In the genomic region with DNA sequence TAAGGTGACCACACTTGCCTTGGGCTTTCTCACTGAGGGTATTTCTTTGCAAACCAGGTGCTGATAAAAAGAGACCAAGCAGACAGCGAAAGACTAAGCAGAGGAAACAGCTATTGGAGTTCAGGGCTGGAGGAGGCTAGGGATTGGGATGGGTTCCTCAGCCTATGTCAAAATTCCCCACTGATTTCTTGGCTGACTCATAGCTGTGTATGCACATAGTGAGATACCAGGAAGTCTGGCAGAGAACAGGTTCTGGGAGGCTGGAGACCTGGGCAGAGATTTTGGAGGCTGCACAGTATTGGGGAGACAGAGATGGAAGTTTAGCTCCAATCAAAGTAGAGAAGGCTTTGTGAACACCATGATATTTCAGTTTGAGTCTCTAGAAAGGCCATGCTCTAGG, we compare ENCODE assay signal across 16 cellular contexts. TPM values are rescaled to one million over a fixed set of nuclear protein-coding genes. Genes with fewer than 3 reads are reported as not detected.
DNase-seq lines count a peak whose midpoint lies in the region; ATAC-seq and TF ChIP-seq lines count a peak whose summit lies in the region.
"Had no signal": no experiment of that assay in that cellular context is flagged by ENCODE, and none has a peak within 500 bp of the region (broad histone marks: within the 10 kb centered on the region; RNA-seq: fewer than 3 reads in every experiment).

No MANE protein-coding gene starts in this region.

- no peak overlapping the region for H3K18ac ChIP-seq in H9 (ENCODE audit: insufficient read length, low read depth, low read length)

- no peak overlapping the region for H3K4ac ChIP-seq in H9 (ENCODE audit: low read depth, low read length)

- H3K14ac ChIP-seq in H9 (ENCODE audit: insufficient read depth, low read length), result no peak overlapping the region

- no peak overlapping the region for H3K4me3 Mint-ChIP-seq in H9
- no peak overlapping the region for H3K4me3 Mint-ChIP-seq in activated T-helper 2 cell treated with anti-CD3 and anti-CD28 coated beads, Interferon-gamma antibody, Interleukin-2, Interleukin-4, amounts not matched to agents 10 μg/mL and 5 μg/mL and 100 μg/mL, durations not matched to agents 14 hours and 24 hours and 36 hours (ENCODE audit: low read depth)
- no peak overlapping the region for H3K4me3 Mint-ChIP-seq in activated CD8-positive, alpha-beta T cell treated with anti-CD3 and anti-CD28 coated beads, Interleukin-2, amount 10 ng/mL, durations not matched to agents 7 days and 5 days

- no peaks in the 10 kb centered on the region for H3K4me1 Mint-ChIP-seq in H9
- peaks cover 4% of the 10 kb centered on the region for H3K4me1 Mint-ChIP-seq in activated T-helper 2 cell treated with anti-CD3 and anti-CD28 coated beads, Interferon-gamma antibody, Interleukin-2, Interleukin-4, amounts not matched to agents 10 μg/mL and 5 μg/mL and 100 μg/mL, durations not matched to agents 14 hours and 24 hours and 36 hours (ENCODE audit: low read depth)
- H3K4me1 Mint-ChIP-seq in activated CD8-positive, alpha-beta T cell treated with anti-CD3 and anti-CD28 coated beads, Interleukin-2, amount 10 ng/mL, durations not matched to agents 7 days and 5 days (ENCODE audit: low read depth), result peaks cover 13% of the 10 kb centered on the region

- ATAC-seq in foreskin keratinocyte (peak; percentile 90), GM21576 (IDR thresholded peaks at IDR 0.05; ENCODE audit: unreplicated experiment) (no peak), GM18867 (IDR thresholded peaks at IDR 0.05; ENCODE audit: unreplicated experiment) (no peak), GM21447 (IDR thresholded peaks at IDR 0.05; ENCODE audit: unreplicated experiment) (no peak)
- no peak for ATAC-seq in activated CD8-positive, alpha-beta T cell treated with anti-CD3 and anti-CD28 coated beads, Interleukin-2, amount 10 ng/mL, durations not matched to agents 7 days and 5 days
- ATAC-seq: upper lobe of right lung had no signal

- no peaks in the 10 kb centered on the region for H3K9me3 Mint-ChIP-seq in H9
- H3K9me3 Mint-ChIP-seq in activated T-helper 2 cell treated with anti-CD3 and anti-CD28 coated beads, Interferon-gamma antibody, Interleukin-2, Interleukin-4, amounts not matched to agents 10 μg/mL and 5 μg/mL and 100 μg/mL, durations not matched to agents 14 hours and 24 hours and 36 hours, result no peaks in the 10 kb centered on the region
- H3K9me3 Mint-ChIP-seq in activated CD8-positive, alpha-beta T cell treated with anti-CD3 and anti-CD28 coated beads, Interleukin-2, amount 10 ng/mL, durations not matched to agents 7 days and 5 days (ENCODE audit: insufficient read depth), result no peaks in the 10 kb centered on the region

- H2BK12ac ChIP-seq in H9 (ENCODE audit: insufficient read length, low read depth, low read length), result no peak overlapping the region

- H2AFZ ChIP-seq in ACC112 (ENCODE audit: low read length, unreplicated experiment) (no peak overlapping the region), H9 (ENCODE audit: low read length) (no peak overlapping the region)

- H2BK15ac ChIP-seq in H9 (ENCODE audit: low read depth, low read length), result no peak overlapping the region

- no peak overlapping the region for H3K4me2 ChIP-seq in H9 (ENCODE audit: insufficient read depth, insufficient read length, low read length)
- H3K4me2 ChIP-seq: BLaER1 had no signal

- peaks cover 24% of the 10 kb centered on the region for H3K4me1 ChIP-seq in ACC112 (ENCODE audit: control insufficient read depth, insufficient read depth, low read length, unreplicated experiment)
- H3K4me1 ChIP-seq in H9 (ENCODE audit: insufficient read depth, low read length), result no peaks in the 10 kb centered on the region
- peaks cover 13% of the 10 kb centered on the region for H3K4me1 ChIP-seq in foreskin keratinocyte
- H3K4me1 ChIP-seq: BLaER1, upper lobe of right lung had no signal

- H3K56ac ChIP-seq in H9 (ENCODE audit: insufficient read length, low read depth, low read length), result no peak overlapping the region

- H4K8ac ChIP-seq in H9 (replicated peaks; ENCODE audit: insufficient read length, low read depth, low read length), result no peak overlapping the region

- no peak overlapping the region for H3K4me3 ChIP-seq in ACC112 (ENCODE audit: low read depth, low read length)
- H3K4me3 ChIP-seq: BLaER1, SK-N-MC, upper lobe of right lung had no signal

- H3K79me2 ChIP-seq in ACC112 (ENCODE audit: control insufficient read depth, insufficient read depth, low read length, unreplicated experiment), result no peaks in the 10 kb centered on the region
- no peaks in the 10 kb centered on the region for H3K79me2 ChIP-seq in H9 (ENCODE audit: insufficient read depth, low read length)

- no peak overlapping the region for H2BK20ac ChIP-seq in H9 (ENCODE audit: low read depth, low read length, poor library complexity, severe bottlenecking)

- H3K27me3 Mint-ChIP-seq in H9 (ENCODE audit: low read depth), result no peaks in the 10 kb centered on the region
- H3K27me3 Mint-ChIP-seq in activated T-helper 2 cell treated with anti-CD3 and anti-CD28 coated beads, Interferon-gamma antibody, Interleukin-2, Interleukin-4, amounts not matched to agents 10 μg/mL and 5 μg/mL and 100 μg/mL, durations not matched to agents 14 hours and 24 hours and 36 hours (ENCODE audit: low read depth), result no peaks in the 10 kb centered on the region
- H3K27me3 Mint-ChIP-seq in activated CD8-positive, alpha-beta T cell treated with anti-CD3 and anti-CD28 coated beads, Interleukin-2, amount 10 ng/mL, durations not matched to agents 7 days and 5 days (ENCODE audit: low read depth), result no peaks in the 10 kb centered on the region

- no peak overlapping the region for H2BK5ac ChIP-seq in H9 (ENCODE audit: insufficient read length, low read length)

- H3K79me1 ChIP-seq in H9 (ENCODE audit: insufficient read depth, low read depth, low read length, poor library complexity, severe bottlenecking), result no peaks in the 10 kb centered on the region

- H2BK120ac ChIP-seq in H9 (ENCODE audit: low read depth, low read length, poor library complexity, severe bottlenecking), result no peak overlapping the region

- H4K20me1 ChIP-seq in H9 (ENCODE audit: control insufficient read depth, insufficient read depth, insufficient read length), result no peaks in the 10 kb centered on the region

- no peaks in the 10 kb centered on the region for H3K9me3 ChIP-seq in H9 (ENCODE audit: control insufficient read depth, low read depth, low read length)
- H3K9me3 ChIP-seq: BLaER1, upper lobe of right lung had no signal

- no peak for DNase-seq in H9
- no peak for DNase-seq in activated T-helper 2 cell treated with anti-CD3 and anti-CD28 coated beads, Interferon-gamma antibody, Interleukin-2, Interleukin-4, amounts not matched to agents 10 μg/mL and 5 μg/mL and 100 μg/mL, durations not matched to agents 14 hours and 24 hours and 36 hours (ENCODE audit: low spot score)
- DNase-seq in foreskin keratinocyte, result peak in 1 of 2 donors; percentile 68
- no peak for DNase-seq in activated CD8-positive, alpha-beta T cell treated with anti-CD3 and anti-CD28 coated beads, Interleukin-2, amount 10 ng/mL, durations not matched to agents 7 days and 5 days
- DNase-seq: amygdala; DND-41; H7; islet precursor cell; stimulated activated CD8-positive, alpha-beta memory T cell treated with anti-CD3 and anti-CD28 coated beads, Interleukin-4, amount 100 ng/mL, for 48 hours; upper lobe of right lung had no signal

- H3K36me3 ChIP-seq in ACC112 (ENCODE audit: insufficient read depth, low read length), result peaks cover 29% of the 10 kb centered on the region

- no peaks in the 10 kb centered on the region for H3K27me3 ChIP-seq in ACC112 (ENCODE audit: insufficient read depth, low read length)
- no peaks in the 10 kb centered on the region for H3K27me3 ChIP-seq in H9 (ENCODE audit: insufficient read depth, low read length)
- no peaks in the 10 kb centered on the region for H3K27me3 ChIP-seq in foreskin keratinocyte
- H3K27me3 ChIP-seq: BLaER1, upper lobe of right lung had no signal

- H3K36me3 Mint-ChIP-seq in H9 (ENCODE audit: insufficient read depth in 1 of 3, low read depth in 3 of 3), result peaks cover 34 to 75% (median 63%) of the 10 kb centered on the region in 3 experiments; a peak in 6 of 7 replicates
- peaks cover 51% of the 10 kb centered on the region for H3K36me3 Mint-ChIP-seq in activated T-helper 2 cell treated with anti-CD3 and anti-CD28 coated beads, Interferon-gamma antibody, Interleukin-2, Interleukin-4, amounts not matched to agents 10 μg/mL and 5 μg/mL and 100 μg/mL, durations not matched to agents 14 hours and 24 hours and 36 hours (ENCODE audit: low read depth)
- H3K36me3 Mint-ChIP-seq in activated CD8-positive, alpha-beta T cell treated with anti-CD3 and anti-CD28 coated beads, Interleukin-2, amount 10 ng/mL, durations not matched to agents 7 days and 5 days (ENCODE audit: low read depth), result peaks cover 46% of the 10 kb centered on the region

- CTCF ChIA-PET in activated CD8-positive, alpha-beta T cell treated with anti-CD3 and anti-CD28 coated beads, Interleukin-2, amount 10 ng/mL, durations not matched to agents 7 days and 5 days (lab: Charles Lee), result interaction anchor here (1.1 to 1.7 kb wide), 4 partner anchors 19 to 141 kb away, joined by 3 to 7 read pairs (median 4); no protein-coding TSS in a partner anchor

- no peak overlapping the region for H3K9ac ChIP-seq in H9 (ENCODE audit: extremely low read depth, insufficient read length, low read length)
- H3K9ac ChIP-seq: BLaER1 had no signal

- no peak overlapping the region for H3T11ph ChIP-seq in H9 (ENCODE audit: low read length)

- TF ChIP-seq CTCF in H9 (conservative IDR thresholded peaks at IDR 0.05) (no peak), foreskin keratinocyte (conservative IDR thresholded peaks at IDR 0.05) (no peak)

- no peak overlapping the region for H4K5ac ChIP-seq in H9 (ENCODE audit: insufficient read length, low read depth, low read length)

- POLR2A ChIA-PET in activated CD8-positive, alpha-beta T cell treated with anti-CD3 and anti-CD28 coated beads, Interleukin-2, amount 10 ng/mL, durations not matched to agents 7 days and 5 days (lab: Charles Lee), result no interaction called here

- H4K91ac ChIP-seq in H9 (ENCODE audit: insufficient read length, low read depth, low read length), result no peak overlapping the region

- H3K27ac Mint-ChIP-seq in H9, result peak overlapping the region in 2 of 3 experiments; percentile 29 to 68; a peak in 1 of 7 replicates
- peak overlapping the region; percentile 22 for H3K27ac Mint-ChIP-seq in activated T-helper 2 cell treated with anti-CD3 and anti-CD28 coated beads, Interferon-gamma antibody, Interleukin-2, Interleukin-4, amounts not matched to agents 10 μg/mL and 5 μg/mL and 100 μg/mL, durations not matched to agents 14 hours and 24 hours and 36 hours
- no peak overlapping the region for H3K27ac Mint-ChIP-seq in activated CD8-positive, alpha-beta T cell treated with anti-CD3 and anti-CD28 coated beads, Interleukin-2, amount 10 ng/mL, durations not matched to agents 7 days and 5 days

- WGBS in H9 (ENCODE audit: extremely low coverage, insufficient read length, low lambda C conversion rate), result no CpG with 5 or more reads among the region's 1 CpG

- H3K23ac ChIP-seq in H9 (ENCODE audit: insufficient read length, low read depth, low read length), result no peak overlapping the region

- H2AK5ac ChIP-seq in H9 (ENCODE audit: insufficient read length, low read length), result no peak overlapping the region

- H3K27ac ChIP-seq in ACC112 (ENCODE audit: low read depth, low read length), result peak overlapping the region; percentile 3; the same call in 1 of the 2 replicates
- H3K27ac ChIP-seq in H9 (ENCODE audit: insufficient read length, low read depth, low read length), result no peak overlapping the region
- H3K27ac ChIP-seq in foreskin keratinocyte, result peak overlapping the region; percentile 27
- H3K27ac ChIP-seq: BLaER1, SK-N-MC, upper lobe of right lung had no signal

- intact Hi-C loops in activated T-helper 2 cell treated with anti-CD3 and anti-CD28 coated beads, Interferon-gamma antibody, Interleukin-2, Interleukin-4, amounts not matched to agents 10 μg/mL and 5 μg/mL and 100 μg/mL, durations not matched to agents 14 hours and 24 hours and 36 hours (cut with micrococcal nuclease), result no loop called here

- no peaks in the 10 kb centered on the region for H3K23me2 ChIP-seq in H9 (ENCODE audit: insufficient read length, low read depth, low read length, poor library complexity, severe bottlenecking)

RNA-seq across cellular contexts. Expression of a gene that starts 25.3 kb away (rescaled TPM):
- total RNA-seq in H9 (2021) (185 and 194 TPM in 2 replicates), foreskin keratinocyte (119 and 130 TPM in 2 replicates)
- 155 and 172 TPM in 2 replicates for total RNA-seq in activated T-helper 2 cell treated with anti-CD3 and anti-CD28 coated beads, Interferon-gamma antibody, Interleukin-2, Interleukin-4, amounts not matched to agents 10 μg/mL and 5 μg/mL and 100 μg/mL, durations not matched to agents 14 hours and 24 hours and 36 hours
- 95.9 and 107 TPM in 2 replicates for polyA plus RNA-seq in foreskin keratinocyte
- total RNA-seq in activated CD8-positive, alpha-beta T cell treated with anti-CD3 and anti-CD28 coated beads, Interleukin-2, amount 10 ng/mL, durations not matched to agents 7 days and 5 days, result 100 to 1,000 TPM; 175 to 189 TPM

RNA-seq across cellular contexts. Expression of a gene that starts 25.6 kb away (rescaled TPM):
- total RNA-seq in H9 (2021) (50.1 and 51.4 TPM in 2 replicates), foreskin keratinocyte (27.6 and 28.6 TPM in 2 replicates)
- total RNA-seq in activated T-helper 2 cell treated with anti-CD3 and anti-CD28 coated beads, Interferon-gamma antibody, Interleukin-2, Interleukin-4, amounts not matched to agents 10 μg/mL and 5 μg/mL and 100 μg/mL, durations not matched to agents 14 hours and 24 hours and 36 hours, result 50.2 and 50.5 TPM in 2 replicates
- polyA plus RNA-seq in foreskin keratinocyte, result 8.1 and 12.4 TPM in 2 replicates
- total RNA-seq in activated CD8-positive, alpha-beta T cell treated with anti-CD3 and anti-CD28 coated beads, Interleukin-2, amount 10 ng/mL, durations not matched to agents 7 days and 5 days, result 10 to 100 TPM; 78.3 to 78.9 TPM
